In genomic region chr3:51024121-51024520, GRCh38 we compare ENCODE assay signal across 18 cellular contexts.
DNase-seq lines count a peak whose midpoint lies in the region; ATAC-seq and TF ChIP-seq lines count a peak whose summit lies in the region.
"Had no signal": no experiment of that assay in that cellular context is flagged by ENCODE, and none has a peak within 500 bp of the region (broad histone marks: within the 10 kb centered on the region; RNA-seq: fewer than 3 reads in every experiment).

No MANE protein-coding gene starts in this region.

- H3K27me3 Mint-ChIP-seq in activated CD4-positive, alpha-beta T cell treated with anti-CD3 and anti-CD28 coated beads, Interleukin-2, amount 10 ng/mL, durations not matched to agents 7 days and 5 days = peaks cover 6% of the 10 kb centered on the region
- peaks cover 3% of the 10 kb centered on the region for H3K27me3 Mint-ChIP-seq in activated T-helper 17 cell treated with anti-CD3 and anti-CD28 coated beads, Interleukin-2, amount 50 U/mL, for 72 hours
- no peaks in the 10 kb centered on the region for H3K27me3 Mint-ChIP-seq in naive thymus-derived CD8-positive, alpha-beta T cell
- H3K27me3 Mint-ChIP-seq: activated CD4-positive, alpha-beta T cell treated with anti-CD3 and anti-CD28 coated beads for 36 hours; brain had no signal

- CTCF ChIA-PET in activated CD4-positive, alpha-beta T cell treated with anti-CD3 and anti-CD28 coated beads, Interleukin-2, amount 10 ng/mL, durations not matched to agents 7 days and 5 days (lab: Charles Lee) = no interaction called here

- H3K27ac ChIP-seq in brain microvascular endothelial cell = no peak overlapping the region
- H3K27ac ChIP-seq: adrenal gland, SJSA1, uterus had no signal

- H3K36me3 Mint-ChIP-seq in activated CD4-positive, alpha-beta T cell treated with anti-CD3 and anti-CD28 coated beads, Interleukin-2, amount 10 ng/mL, durations not matched to agents 7 days and 5 days (ENCODE audit: low read depth) = peaks cover 26% of the 10 kb centered on the region
- H3K36me3 Mint-ChIP-seq in activated T-helper 17 cell treated with anti-CD3 and anti-CD28 coated beads, Interleukin-2, amount 50 U/mL, for 72 hours (ENCODE audit: low read depth) = no peaks in the 10 kb centered on the region
- H3K36me3 Mint-ChIP-seq in naive thymus-derived CD8-positive, alpha-beta T cell = peaks cover 0 to 15% (median 0%) of the 10 kb centered on the region in 3 donors

- no peak for DNase-seq in activated CD4-positive, alpha-beta T cell treated with anti-CD3 and anti-CD28 coated beads, Interleukin-2, amount 10 ng/mL, durations not matched to agents 7 days and 5 days
- no peak for DNase-seq in activated CD4-positive, alpha-beta T cell treated with anti-CD3 and anti-CD28 coated beads, Interleukin-2, amount 50 U/mL, for 4 hours
- DNase-seq in Caki2 (ENCODE audit: low read depth) (peak; percentile 63), brain microvascular endothelial cell (no peak), T-helper 9 cell (no peak)
- DNase-seq in naive thymus-derived CD8-positive, alpha-beta T cell = no peak
- DNase-seq: 8988T, DMS153, NCI-H2081, NCI-H226, NCI-H774 had no signal

- POLR2A ChIA-PET in activated CD4-positive, alpha-beta T cell treated with anti-CD3 and anti-CD28 coated beads, Interleukin-2, amount 10 ng/mL, durations not matched to agents 7 days and 5 days (lab: Charles Lee) = no interaction called here
- POLR2A ChIA-PET in naive thymus-derived CD8-positive, alpha-beta T cell (lab: Charles Lee) = interaction anchor here (1.5 kb wide), 2 partner anchors 53 to 407 kb away, joined by 5 to 9 read pairs; partner anchors contain the start of gene MAPKAPK3

- H3K36me3 ChIP-seq in brain microvascular endothelial cell (replicated peaks) = no peaks in the 10 kb centered on the region
- H3K36me3 ChIP-seq: adrenal gland, SJSA1, uterus had no signal

- TF ChIP-seq CTCF in brain microvascular endothelial cell (IDR thresholded peaks at IDR 0.05; ENCODE audit: low read depth, low read length, missing control alignments) = no peak

- H3K4me3 ChIP-seq in brain microvascular endothelial cell (ENCODE audit: low read depth, low read length) = no peak overlapping the region
- H3K4me3 ChIP-seq: adrenal gland, SJSA1, uterus had no signal

- no peak for ATAC-seq in activated T-helper 17 cell treated with anti-CD3 and anti-CD28 coated beads, Interleukin-2, amount 50 U/mL, for 72 hours (replicated peaks)
- ATAC-seq in naive thymus-derived CD8-positive, alpha-beta T cell = no peak
- no peak for ATAC-seq in GM19455 (IDR thresholded peaks at IDR 0.05; ENCODE audit: unreplicated experiment)

- peaks cover 33% of the 10 kb centered on the region for H3K4me1 Mint-ChIP-seq in activated CD4-positive, alpha-beta T cell treated with anti-CD3 and anti-CD28 coated beads, Interleukin-2, amount 10 ng/mL, durations not matched to agents 7 days and 5 days
- H3K4me1 Mint-ChIP-seq in activated T-helper 17 cell treated with anti-CD3 and anti-CD28 coated beads, Interleukin-2, amount 50 U/mL, for 72 hours = peaks cover 28% of the 10 kb centered on the region
- peaks cover 39 to 61% (median 52%) of the 10 kb centered on the region in 4 donors for H3K4me1 Mint-ChIP-seq in naive thymus-derived CD8-positive, alpha-beta T cell

- peak overlapping the region; percentile 96 for H3K27ac Mint-ChIP-seq in activated CD4-positive, alpha-beta T cell treated with anti-CD3 and anti-CD28 coated beads, Interleukin-2, amount 10 ng/mL, durations not matched to agents 7 days and 5 days
- H3K27ac Mint-ChIP-seq in activated T-helper 17 cell treated with anti-CD3 and anti-CD28 coated beads, Interleukin-2, amount 50 U/mL, for 72 hours = peak overlapping the region; percentile 76
- H3K27ac Mint-ChIP-seq in naive thymus-derived CD8-positive, alpha-beta T cell = peak overlapping the region; percentile 91 to 99 (median 96)

- in situ Hi-C loops in Caki2 (cut with HindIII; ENCODE audit: low pct_unique_long_range_greater_than_20kb, low sequenced_read_pairs) (no loop called here), brain microvascular endothelial cell (cut with HindIII; ENCODE audit: low pct_ligation_motif_present, low sequenced_read_pairs) (no loop called here)

- H3K9me3 Mint-ChIP-seq in activated CD4-positive, alpha-beta T cell treated with anti-CD3 and anti-CD28 coated beads, Interleukin-2, amount 10 ng/mL, durations not matched to agents 7 days and 5 days = peaks cover 29% of the 10 kb centered on the region
- peaks cover 3% of the 10 kb centered on the region for H3K9me3 Mint-ChIP-seq in activated T-helper 17 cell treated with anti-CD3 and anti-CD28 coated beads, Interleukin-2, amount 50 U/mL, for 72 hours
- H3K9me3 Mint-ChIP-seq in naive thymus-derived CD8-positive, alpha-beta T cell = peaks cover 0 to 14% (median 7%) of the 10 kb centered on the region in 9 donors

- H3K4me3 Mint-ChIP-seq in activated CD4-positive, alpha-beta T cell treated with anti-CD3 and anti-CD28 coated beads, Interleukin-2, amount 10 ng/mL, durations not matched to agents 7 days and 5 days = no peak overlapping the region
- no peak overlapping the region for H3K4me3 Mint-ChIP-seq in activated T-helper 17 cell treated with anti-CD3 and anti-CD28 coated beads, Interleukin-2, amount 50 U/mL, for 72 hours
- H3K4me3 Mint-ChIP-seq in naive thymus-derived CD8-positive, alpha-beta T cell = peak overlapping the region in 8 of 10 donors; percentile 30 to 84 (median 78)
- H3K4me3 Mint-ChIP-seq: brain had no signal

- no peaks in the 10 kb centered on the region for H3K27me3 ChIP-seq in brain microvascular endothelial cell (replicated peaks)
- H3K27me3 ChIP-seq: adrenal gland, SJSA1, uterus had no signal

Comparison
In these comparisons a context has a peak if more than half of its experiments do, and no peak if none do; other contexts are left out.
1. H3K4me3 Mint-ChIP-seq: peak in naive thymus-derived CD8-positive, alpha-beta T cell (8 of 10); none in activated CD4-positive, alpha-beta T cell treated with anti-CD3 and anti-CD28 coated beads, Interleukin-2, amount 10 ng/mL, durations not matched to agents 7 days and 5 days (single experiment) and activated T-helper 17 cell treated with anti-CD3 and anti-CD28 coated beads, Interleukin-2, amount 50 U/mL, for 72 hours (single experiment).
2. Peak in every context shown above with its lines, with median percentiles within 50 percentile points of each other: H3K27ac Mint-ChIP-seq.